Comparison of ENCODE assay signal across 8 cellular contexts in the genomic region with DNA sequence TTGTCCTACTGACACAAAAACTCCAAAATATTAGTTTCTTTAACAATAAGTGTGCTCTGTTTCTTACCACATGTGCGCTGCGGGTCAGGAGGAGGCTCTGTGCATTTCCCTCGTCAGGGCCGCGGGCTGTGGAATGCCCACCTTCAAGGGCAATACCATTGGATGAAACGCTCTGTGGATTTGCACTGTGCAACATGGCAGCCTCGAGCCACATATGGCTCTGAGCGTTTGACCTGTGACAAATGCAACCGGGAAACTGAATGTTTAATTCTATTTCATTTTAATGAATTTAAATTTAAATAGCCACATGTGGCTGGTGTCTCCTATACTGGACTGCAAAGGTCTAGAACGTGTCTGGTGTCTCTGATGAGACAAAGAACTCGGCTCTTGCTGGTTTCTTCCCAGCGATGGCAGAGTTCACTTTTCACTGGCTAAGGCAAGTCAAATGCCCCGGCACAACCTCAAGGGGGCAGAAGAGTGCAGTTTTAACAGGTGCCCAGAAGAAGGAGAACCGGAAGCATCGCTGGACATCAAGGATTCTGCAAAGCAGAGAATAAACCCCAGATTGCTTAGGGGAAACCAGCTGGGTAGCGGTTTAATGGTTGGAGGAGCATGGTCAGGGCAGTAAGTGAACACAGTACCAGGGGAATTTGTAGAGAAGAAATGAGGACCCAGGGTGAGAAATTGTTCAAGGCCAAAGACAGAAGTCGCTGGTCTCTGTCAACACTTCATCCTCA. TPM values are rescaled to one million over a fixed set of nuclear protein-coding genes. Genes with fewer than 3 reads are reported as not detected.
DNase-seq lines count a peak whose midpoint lies in the region; ATAC-seq and TF ChIP-seq lines count a peak whose summit lies in the region.

No MANE protein-coding gene starts in this region.

- peak; percentile 83 for TF ChIP-seq CTCF in BJ (IDR thresholded peaks at IDR 0.05; ENCODE audit: insufficient read depth, low read depth, low read length)
- TF ChIP-seq CTCF in epithelial cell of esophagus (IDR thresholded peaks at IDR 0.05; ENCODE audit: insufficient read depth, low read depth, low read length, missing control alignments) = peak; percentile 54

- H3K4me3 Mint-ChIP-seq in naive thymus-derived CD4-positive, alpha-beta T cell = no peak overlapping the region
- H3K4me3 Mint-ChIP-seq in activated T-helper 2 cell treated with anti-CD3 and anti-CD28 coated beads, Interferon-gamma antibody, Interleukin-2, Interleukin-4, amounts not matched to agents 10 μg/mL and 5 μg/mL and 100 μg/mL, durations not matched to agents 14 hours and 24 hours and 36 hours (ENCODE audit: low read depth) = no peak overlapping the region

- H3K9me3 ChIP-seq in naive thymus-derived CD4-positive, alpha-beta T cell (ENCODE audit: control insufficient read depth in 2 of 3, low read length in 3 of 3) = no peaks in the 10 kb centered on the region

- H3K9me3 Mint-ChIP-seq in naive thymus-derived CD4-positive, alpha-beta T cell = no peaks in the 10 kb centered on the region
- no peaks in the 10 kb centered on the region for H3K9me3 Mint-ChIP-seq in activated T-helper 2 cell treated with anti-CD3 and anti-CD28 coated beads, Interferon-gamma antibody, Interleukin-2, Interleukin-4, amounts not matched to agents 10 μg/mL and 5 μg/mL and 100 μg/mL, durations not matched to agents 14 hours and 24 hours and 36 hours

- H3K4me1 Mint-ChIP-seq in naive thymus-derived CD4-positive, alpha-beta T cell = peaks cover 0 to 5% (median 0%) of the 10 kb centered on the region in 7 donors
- H3K4me1 Mint-ChIP-seq in activated T-helper 2 cell treated with anti-CD3 and anti-CD28 coated beads, Interferon-gamma antibody, Interleukin-2, Interleukin-4, amounts not matched to agents 10 μg/mL and 5 μg/mL and 100 μg/mL, durations not matched to agents 14 hours and 24 hours and 36 hours (ENCODE audit: low read depth) = peaks cover 3% of the 10 kb centered on the region

- intact Hi-C loops in naive thymus-derived CD4-positive, alpha-beta T cell (cut with micrococcal nuclease) = loop anchor here (1.0 to 2.0 kb wide), 2 partner anchors 832 to 837 kb away; no protein-coding TSS in a partner anchor
- intact Hi-C loops in activated T-helper 2 cell treated with anti-CD3 and anti-CD28 coated beads, Interferon-gamma antibody, Interleukin-2, Interleukin-4, amounts not matched to agents 10 μg/mL and 5 μg/mL and 100 μg/mL, durations not matched to agents 14 hours and 24 hours and 36 hours (cut with micrococcal nuclease) = no loop called here

- no peak overlapping the region for H3K27ac ChIP-seq in naive thymus-derived CD4-positive, alpha-beta T cell (ENCODE audit: low read depth, low read length)

- no peak overlapping the region for H3K4me3 ChIP-seq in BJ (ENCODE audit: low read depth, low read length)
- H3K4me3 ChIP-seq in epithelial cell of esophagus (ENCODE audit: low read length) = no peak overlapping the region
- no peak overlapping the region for H3K4me3 ChIP-seq in naive thymus-derived CD4-positive, alpha-beta T cell (ENCODE audit: low read length)

- no peaks in the 10 kb centered on the region for H3K36me3 Mint-ChIP-seq in naive thymus-derived CD4-positive, alpha-beta T cell
- no peaks in the 10 kb centered on the region for H3K36me3 Mint-ChIP-seq in activated T-helper 2 cell treated with anti-CD3 and anti-CD28 coated beads, Interferon-gamma antibody, Interleukin-2, Interleukin-4, amounts not matched to agents 10 μg/mL and 5 μg/mL and 100 μg/mL, durations not matched to agents 14 hours and 24 hours and 36 hours (ENCODE audit: low read depth)

- H3K27me3 ChIP-seq in BJ (ENCODE audit: control insufficient read depth, insufficient read depth, low read length) = peaks cover 2% of the 10 kb centered on the region; the same call in 1 of the 2 replicates
- H3K27me3 ChIP-seq in naive thymus-derived CD4-positive, alpha-beta T cell (ENCODE audit: control insufficient read depth in 2 of 2, insufficient read depth in 2 of 2, low read length in 2 of 2) = no peaks in the 10 kb centered on the region

- no peak for DNase-seq in BJ (ENCODE audit: low read depth)
- peak; percentile 63 for DNase-seq in MV-4-11 (lab: John Stamatoyannopoulos, UW)
- DNase-seq in SK-N-DZ (ENCODE audit: low spot score) = peak; percentile 53
- peak; percentile 20 for DNase-seq in epithelial cell of esophagus (ENCODE audit: low read depth)
- DNase-seq in naive thymus-derived CD4-positive, alpha-beta T cell = peak in 2 of 9 donors; percentile 4 to 35
- DNase-seq in activated T-helper 2 cell treated with anti-CD3 and anti-CD28 coated beads, Interferon-gamma antibody, Interleukin-2, Interleukin-4, amounts not matched to agents 10 μg/mL and 5 μg/mL and 100 μg/mL, durations not matched to agents 14 hours and 24 hours and 36 hours (ENCODE audit: low spot score) = no peak

- no peak overlapping the region for H3K27ac Mint-ChIP-seq in naive thymus-derived CD4-positive, alpha-beta T cell
- no peak overlapping the region for H3K27ac Mint-ChIP-seq in activated T-helper 2 cell treated with anti-CD3 and anti-CD28 coated beads, Interferon-gamma antibody, Interleukin-2, Interleukin-4, amounts not matched to agents 10 μg/mL and 5 μg/mL and 100 μg/mL, durations not matched to agents 14 hours and 24 hours and 36 hours

- ATAC-seq in GM18505 (IDR thresholded peaks at IDR 0.05; ENCODE audit: unreplicated experiment) (peak; percentile 95), HG02759 (IDR thresholded peaks at IDR 0.05; ENCODE audit: unreplicated experiment) (peak; percentile 98)
- ATAC-seq in naive thymus-derived CD4-positive, alpha-beta T cell = peak; percentile 74

- POLR2A ChIA-PET in BJ (lab: Charles Lee) = no interaction called here
- POLR2A ChIA-PET in naive thymus-derived CD4-positive, alpha-beta T cell (lab: Charles Lee) = no interaction called here

- TF ChIP-seq POLR2A in GM18505 (IDR thresholded peaks at IDR 0.05; ENCODE audit: borderline replicate concordance, extremely low read depth, insufficient read depth, insufficient read length) = no peak

- CTCF ChIA-PET in BJ (lab: Yijun Ruan, JAX) = interaction anchor here (0.9 to 3.2 kb wide), 13 partner anchors 11 to 1105 kb away, joined by 3 to 34 read pairs (median 4); no protein-coding TSS in a partner anchor
- CTCF ChIA-PET in naive thymus-derived CD4-positive, alpha-beta T cell (lab: Charles Lee) = interaction anchor here (1.1 kb wide), 1 partner anchor 838 kb away, joined by 3 read pairs; no protein-coding TSS in a partner anchor

- no peaks in the 10 kb centered on the region for H3K36me3 ChIP-seq in BJ (ENCODE audit: control insufficient read depth, insufficient read depth, low read length)
- H3K36me3 ChIP-seq in naive thymus-derived CD4-positive, alpha-beta T cell (ENCODE audit: control insufficient read depth in 2 of 3, insufficient read depth in 3 of 3, low read length in 3 of 3) = no peaks in the 10 kb centered on the region

- peaks cover 20 to 30% (median 22%) of the 10 kb centered on the region in 5 donors for H3K27me3 Mint-ChIP-seq in naive thymus-derived CD4-positive, alpha-beta T cell
- peaks cover 37% of the 10 kb centered on the region for H3K27me3 Mint-ChIP-seq in activated T-helper 2 cell treated with anti-CD3 and anti-CD28 coated beads, Interferon-gamma antibody, Interleukin-2, Interleukin-4, amounts not matched to agents 10 μg/mL and 5 μg/mL and 100 μg/mL, durations not matched to agents 14 hours and 24 hours and 36 hours (ENCODE audit: low read depth)

- H3K4me1 ChIP-seq in naive thymus-derived CD4-positive, alpha-beta T cell (ENCODE audit: control insufficient read depth in 2 of 2, insufficient read depth in 2 of 2, low read length in 2 of 2) = no peaks in the 10 kb centered on the region

RNA-seq across cellular contexts. Expression of gene TMEM18, which starts 37.0 kb away (rescaled TPM):
- polyA plus RNA-seq in BJ (2011; rRNA removed) = 17.9 and 29.3 TPM in 2 replicates
- polyA minus RNA-seq in BJ (2011; rRNA and poly(A)+ RNA removed) = 9.3 and 11.1 TPM in 2 replicates
- polyA plus RNA-seq in SK-N-DZ (2014; cell fraction: cytosol; rRNA removed) = 26.6 and 38.1 TPM in 2 replicates
- 33.2 and 39.1 TPM in 2 replicates for polyA plus RNA-seq in SK-N-DZ (2014; cell fraction: nucleus; rRNA removed)
- total RNA-seq in naive thymus-derived CD4-positive, alpha-beta T cell = 10 to 100 TPM; 23.3 to 39.8 (median 33.2) TPM
- 10 to 100 TPM; 24.1 to 28.0 TPM for polyA plus RNA-seq in naive thymus-derived CD4-positive, alpha-beta T cell
- 24.1 and 26.3 TPM in 2 replicates for total RNA-seq in activated T-helper 2 cell treated with anti-CD3 and anti-CD28 coated beads, Interferon-gamma antibody, Interleukin-2, Interleukin-4, amounts not matched to agents 10 μg/mL and 5 μg/mL and 100 μg/mL, durations not matched to agents 14 hours and 24 hours and 36 hours

Comparison
In these comparisons a context has a peak if more than half of its experiments do, and no peak if none do; other contexts are left out.
1. DNase-seq: peak in MV-4-11 (single experiment), SK-N-DZ (single experiment) and epithelial cell of esophagus (single experiment); none in BJ (single experiment) and activated T-helper 2 cell treated with anti-CD3 and anti-CD28 coated beads, Interferon-gamma antibody, Interleukin-2, Interleukin-4, amounts not matched to agents 10 μg/mL and 5 μg/mL and 100 μg/mL, durations not matched to agents 14 hours and 24 hours and 36 hours (single experiment).
2. Peak in every context shown above with its lines, with median percentiles within 50 percentile points of each other: ATAC-seq.